Comparison of ENCODE assay signal across 13 cellular contexts in the genomic region with DNA sequence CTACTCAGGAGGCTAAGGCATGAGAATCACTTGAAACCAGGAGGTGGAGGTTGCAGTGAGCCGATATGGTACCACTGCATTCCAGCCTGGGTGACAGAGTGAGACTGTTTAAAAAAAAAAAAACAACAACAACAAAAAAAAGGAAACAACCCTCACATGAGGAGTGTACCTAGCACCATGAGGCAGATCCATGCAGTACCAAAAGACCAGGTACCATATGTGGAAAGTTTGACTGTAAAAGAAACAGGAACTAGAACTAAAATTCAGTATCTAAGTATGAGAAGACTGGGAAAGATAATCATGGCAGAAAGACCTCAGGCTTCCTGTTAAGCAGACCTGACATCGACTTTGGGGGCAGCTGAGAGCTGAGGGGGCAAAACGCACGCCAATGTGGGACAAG.
"Had no signal": no experiment of that assay in that cellular context is flagged by ENCODE, and none has a peak within 500 bp of the region (broad histone marks: within the 10 kb centered on the region; RNA-seq: fewer than 3 reads in every experiment).

No MANE protein-coding gene starts in this region.

- H3K9me3 Mint-ChIP-seq: activated naive CD4-positive, alpha-beta T cell treated with anti-CD3 and anti-CD28 coated beads for 36 hours; activated T-helper 17 cell treated with anti-CD3 and anti-CD28 coated beads, Interleukin-2, amount 50 U/mL, for 72 hours; naive B cell; stimulated activated memory B cell treated with anti-CD40 and anti-IgM and Interleukin-4, amounts not matched to agents 10 μg/mL and 1 μg/mL and 100 μg/mL, for 72 hours; T-helper 1 cell treated with Interleukin-12 subunit alpha and Interleukin-12 subunit beta and Interleukin-4 antibody, amounts not matched to agents 30 μg/mL and 1 μg/mL, for 36 hours had no signal

- H3K4me1 Mint-ChIP-seq: naive B cell had no signal

- H3K27me3 Mint-ChIP-seq: activated T-helper 17 cell treated with anti-CD3 and anti-CD28 coated beads, Interleukin-2, amount 50 U/mL, for 72 hours; naive B cell; stimulated activated memory B cell treated with anti-CD40 and anti-IgM and Interleukin-4, amounts not matched to agents 10 μg/mL and 1 μg/mL and 100 μg/mL, for 72 hours had no signal

- DNase-seq: activated CD4-positive, alpha-beta T cell treated with anti-CD3 and anti-CD28 coated beads, Interleukin-2, amount 50 U/mL, for 1 hour; activated CD8-positive, alpha-beta memory T cell treated with anti-CD3 and anti-CD28 coated beads for 24 hours; activated naive CD4-positive, alpha-beta T cell treated with anti-CD3 and anti-CD28 coated beads for 36 hours; caudate nucleus; mammary epithelial cell; naive B cell; ovary; stimulated activated CD4-positive, alpha-beta T cell treated with anti-CD3 and anti-CD28 coated beads, Interleukin-2, amount 100 ng/mL, for 48 hours; upper lobe of left lung had no signal

- H3K27ac Mint-ChIP-seq: activated naive CD4-positive, alpha-beta T cell treated with anti-CD3 and anti-CD28 coated beads for 36 hours; activated T-helper 17 cell treated with anti-CD3 and anti-CD28 coated beads, Interleukin-2, amount 50 U/mL, for 72 hours; stimulated activated memory B cell treated with anti-CD40 and anti-IgM and Interleukin-4, amounts not matched to agents 10 μg/mL and 1 μg/mL and 100 μg/mL, for 72 hours; T-helper 1 cell treated with Interleukin-12 subunit alpha and Interleukin-12 subunit beta and Interleukin-4 antibody, amounts not matched to agents 30 μg/mL and 1 μg/mL, for 36 hours had no signal

- H3K4me3 Mint-ChIP-seq: activated naive CD4-positive, alpha-beta T cell treated with anti-CD3 and anti-CD28 coated beads for 36 hours; activated T-helper 17 cell treated with anti-CD3 and anti-CD28 coated beads, Interleukin-2, amount 50 U/mL, for 72 hours; naive B cell; stimulated activated memory B cell treated with anti-CD40 and anti-IgM and Interleukin-4, amounts not matched to agents 10 μg/mL and 1 μg/mL and 100 μg/mL, for 72 hours; T-helper 1 cell treated with Interleukin-12 subunit alpha and Interleukin-12 subunit beta and Interleukin-4 antibody, amounts not matched to agents 30 μg/mL and 1 μg/mL, for 36 hours had no signal

- H3K27ac ChIP-seq: left lung, ovary, upper lobe of left lung had no signal

- ATAC-seq: activated T-helper 17 cell treated with anti-CD3 and anti-CD28 coated beads, Interleukin-2, amount 50 U/mL, for 72 hours; left lung; stimulated activated memory B cell treated with anti-CD40 and anti-IgM and Interleukin-4, amounts not matched to agents 10 μg/mL and 1 μg/mL and 100 μg/mL, for 72 hours had no signal
